In the genomic region with DNA sequence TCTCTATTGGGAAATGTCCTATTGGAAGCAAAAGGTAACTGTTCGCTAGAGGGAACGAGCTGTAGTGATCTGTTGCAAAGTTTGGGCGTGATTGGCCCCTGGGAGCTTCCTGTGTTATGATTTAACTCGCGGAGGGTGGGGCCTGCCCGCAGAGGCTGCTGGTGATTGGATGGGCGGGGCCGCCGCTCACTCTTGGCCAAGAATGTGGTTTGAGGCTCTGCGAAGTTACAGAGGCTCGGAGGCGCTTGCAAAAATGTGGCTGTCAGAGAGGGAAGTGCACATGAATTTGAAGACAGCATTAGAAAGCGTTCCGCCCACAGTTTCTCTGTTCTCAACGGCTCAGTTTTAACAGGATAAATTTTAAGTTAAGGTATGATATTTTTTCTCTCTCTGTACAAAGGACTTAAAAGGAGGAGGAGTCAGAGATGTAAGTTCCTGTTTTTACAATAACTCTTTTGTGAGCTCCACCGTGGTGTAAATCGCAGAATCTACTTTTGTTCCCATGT, we compare ENCODE assay signal across 8 cellular contexts. TPM values are rescaled to one million over a fixed set of nuclear protein-coding genes. Genes with fewer than 3 reads are reported as not detected.
DNase-seq lines count a peak whose midpoint lies in the region; ATAC-seq, FAIRE-seq and TF ChIP-seq lines count a peak whose summit lies in the region.

No MANE protein-coding gene starts in this region.

- H3K27ac Mint-ChIP-seq in mesothelial cell of epicardium: peak overlapping the region; percentile 94

- FAIRE-seq in GM19239 (lab: Jason Lieb, UNC) (peak; percentile 98), endometrium (lab: Jason Lieb, UNC) (peak; percentile 97)

- H3K9ac ChIP-seq in BLaER1 treated with 17β-estradiol and CSF1 and Interleukin-3, amounts not matched to agents 10 nM and 100 nM: peak overlapping the region; percentile 42 to 81 (median 73)

- H3K36me3 Mint-ChIP-seq in mesothelial cell of epicardium: no peaks in the 10 kb centered on the region

- peak overlapping the region; percentile 45 to 66 (median 55) for H3K4me3 ChIP-seq in BLaER1 treated with 17β-estradiol and CSF1 and Interleukin-3, amounts not matched to agents 10 nM and 100 nM

- peaks cover 21 to 31% (median 23%) of the 10 kb centered on the region in 10 experiments for H3K4me1 ChIP-seq in BLaER1 treated with 17β-estradiol and CSF1 and Interleukin-3, amounts not matched to agents 10 nM and 100 nM

- H3K4me1 Mint-ChIP-seq in mesothelial cell of epicardium: peaks cover 20% of the 10 kb centered on the region

- H3K27me3 Mint-ChIP-seq in mesothelial cell of epicardium (ENCODE audit: low read depth): no peaks in the 10 kb centered on the region

- H3K36me3 ChIP-seq in BLaER1 treated with 17β-estradiol and CSF1 and Interleukin-3, amounts not matched to agents 10 nM and 100 nM: peaks cover 23 to 68% (median 49%) of the 10 kb centered on the region in 11 experiments

- H3K4me3 Mint-ChIP-seq in mesothelial cell of epicardium: peak overlapping the region; percentile 84

- H3K27ac ChIP-seq in BLaER1 treated with 17β-estradiol and CSF1 and Interleukin-3, amounts not matched to agents 10 nM and 100 nM: peak overlapping the region; percentile 32 to 90 (median 86); a peak in 21 of 22 replicates

- peaks cover 0 to 2% (median under 1%) of the 10 kb centered on the region in 11 experiments; a peak in 10 of 22 replicates for H3K9me3 ChIP-seq in BLaER1 treated with 17β-estradiol and CSF1 and Interleukin-3, amounts not matched to agents 10 nM and 100 nM (replicated peaks in 1 of 11)

- no peak for TF ChIP-seq CTCF in mesothelial cell of epicardium (IDR thresholded peaks at IDR 0.05; ENCODE audit: unreplicated experiment)

- no peaks in the 10 kb centered on the region for H3K9me3 Mint-ChIP-seq in mesothelial cell of epicardium

- H3K4me2 ChIP-seq in BLaER1 treated with 17β-estradiol and CSF1 and Interleukin-3, amounts not matched to agents 10 nM and 100 nM: peak overlapping the region; percentile 68 to 91 (median 85); a peak in 20 of 22 replicates

- H4K20me1 ChIP-seq in BLaER1 treated with 17β-estradiol and CSF1 and Interleukin-3, amounts not matched to agents 10 nM and 100 nM: no peaks in the 10 kb centered on the region

- ATAC-seq in HG03442 (IDR thresholded peaks at IDR 0.05; ENCODE audit: unreplicated experiment): peak; percentile 98

- no peaks in the 10 kb centered on the region for H3K27me3 ChIP-seq in BLaER1 treated with 17β-estradiol and CSF1 and Interleukin-3, amounts not matched to agents 10 nM and 100 nM

- DNase-seq in GM19239 (ENCODE audit: insufficient read length, low spot score) (peak; percentile 52), NOMO-1 treated with DMSO at 0.1 percent for 48 hours (lab: John Stamatoyannopoulos, UW; ENCODE audit: unreplicated experiment) (peak; percentile 99), mesothelial cell of epicardium (ENCODE audit: low spot score in 2 of 2, unreplicated experiment in 2 of 2) (peak; percentile 84 to 95)
- DNase-seq in activated CD8-positive, alpha-beta memory T cell treated with anti-CD3 and anti-CD28 coated beads, Interleukin-2, amount 50 U/mL, for 1 hour (ENCODE audit: extremely low read depth): peak; percentile 85
- peak; percentile 88 to 93 for DNase-seq in stimulated activated CD8-positive, alpha-beta memory T cell treated with anti-CD3 and anti-CD28 coated beads, Interleukin-15, amount 100 ng/mL, for 4 hours (ENCODE audit: low read depth in 2 of 2)

RNA-seq across cellular contexts. Expression of a gene that starts 46.9 kb away (rescaled TPM):
- total RNA-seq in mesothelial cell of epicardium: 23.3 to 26.1 TPM (median 23.8 TPM) in 3 replicates

Comparison
In these comparisons a context has a peak if more than half of its experiments do, and no peak if none do; other contexts are left out.
1. Peak in every context shown above with its lines: DNase-seq, ATAC-seq, H3K4me3 ChIP-seq and H3K27ac ChIP-seq.